In the genomic region with DNA sequence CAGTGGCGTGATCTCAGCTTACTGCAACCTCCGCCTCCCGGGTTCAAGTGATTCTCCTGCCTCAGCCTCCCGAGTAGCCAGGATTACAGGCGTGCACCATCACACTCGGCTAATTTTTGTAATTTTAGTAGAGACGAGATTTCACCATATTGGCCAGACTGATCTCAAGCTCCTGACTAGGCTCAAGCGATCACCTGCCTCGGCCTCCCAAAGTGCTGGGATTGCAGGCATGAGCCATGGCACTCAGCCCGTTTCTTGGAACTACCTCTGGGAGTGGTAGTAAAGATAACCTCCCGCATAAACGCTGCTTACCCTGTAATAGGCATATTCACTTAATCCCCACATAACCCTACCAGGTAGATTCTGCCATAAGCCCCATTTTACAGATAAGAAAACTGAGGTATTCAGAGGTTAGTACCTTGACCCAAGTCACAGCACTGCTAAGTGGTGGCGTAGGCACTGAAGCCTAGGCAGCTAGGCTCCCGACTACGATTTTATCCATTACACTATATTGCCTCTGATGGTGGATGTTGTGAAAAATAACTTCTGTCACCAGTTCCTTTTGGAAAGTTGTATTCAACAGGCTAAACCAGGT, we compare ENCODE assay signal across 35 cellular contexts.
"Had no signal": no experiment of that assay in that cellular context is flagged by ENCODE, and none has a peak within 500 bp of the region (broad histone marks: within the 10 kb centered on the region; RNA-seq: fewer than 3 reads in every experiment).

No MANE protein-coding gene starts in this region.

- H3K4me1 Mint-ChIP-seq: activated CD4-positive, alpha-beta T cell treated with anti-CD3 and anti-CD28 coated beads, Interleukin-2, amount 10 ng/mL, durations not matched to agents 7 days and 5 days; activated CD8-positive, alpha-beta memory T cell treated with anti-CD3 and anti-CD28 coated beads, Interleukin-2, amount 10 ng/mL, durations not matched to agents 7 days and 5 days; activated naive CD4-positive, alpha-beta T cell treated with anti-CD3 and anti-CD28 coated beads, Interleukin-2, amount 10 ng/mL, durations not matched to agents 7 days and 5 days; activated naive CD4-positive, alpha-beta T cell treated with anti-CD3 and anti-CD28 coated beads, Interleukin-2, amount 50 U/mL, for 24 hours had no signal

- H3K27ac ChIP-seq: ascending aorta, cardiac muscle cell, WERI-Rb-1 had no signal

- H3K36me3 ChIP-seq: cardiac muscle cell, WERI-Rb-1 had no signal

- H3K4me3 ChIP-seq: ascending aorta, cardiac muscle cell had no signal

- H3K27ac Mint-ChIP-seq: activated CD4-positive, alpha-beta memory T cell treated with anti-CD3 and anti-CD28 coated beads, Interleukin-2, amount 10 ng/mL, durations not matched to agents 7 days and 5 days; activated CD4-positive, alpha-beta T cell treated with anti-CD3 and anti-CD28 coated beads, Interleukin-2, amount 10 ng/mL, durations not matched to agents 7 days and 5 days; activated CD8-positive, alpha-beta memory T cell treated with anti-CD3 and anti-CD28 coated beads, Interleukin-2, amount 10 ng/mL, durations not matched to agents 7 days and 5 days; activated CD8-positive, alpha-beta T cell treated with anti-CD3 and anti-CD28 coated beads, Interleukin-2, amount 10 ng/mL, durations not matched to agents 7 days and 5 days; activated naive CD4-positive, alpha-beta T cell treated with anti-CD3 and anti-CD28 coated beads, Interleukin-2, amount 10 ng/mL, durations not matched to agents 7 days and 5 days; activated naive CD4-positive, alpha-beta T cell treated with anti-CD3 and anti-CD28 coated beads, Interleukin-2, amount 50 U/mL, for 24 hours; activated naive CD8-positive, alpha-beta T cell; activated naive CD8-positive, alpha-beta T cell treated with anti-CD3 and anti-CD28 coated beads, Interleukin-2, amount 10 ng/mL, durations not matched to agents 7 days and 5 days; activated naive CD8-positive, alpha-beta T cell treated with anti-CD3 and anti-CD28 coated beads, Interleukin-2, amount 50 U/mL, for 24 hours; activated T-cell treated with anti-CD3 and anti-CD28 coated beads, Interleukin-2, amount 50 U/mL, for 24 hours; activated T-helper 2 cell treated with anti-CD3 and anti-CD28 coated beads, Interferon-gamma antibody, Interleukin-2, Interleukin-4, amounts not matched to agents 10 μg/mL and 5 μg/mL and 100 μg/mL, durations not matched to agents 14 hours and 24 hours and 36 hours; T-helper 1 cell treated with Interleukin-12 subunit alpha and Interleukin-12 subunit beta and Interleukin-4 antibody, amounts not matched to agents 30 μg/mL and 1 μg/mL, for 36 hours; T-helper 2 cell treated with Interferon-gamma antibody and Interleukin-4, amounts not matched to agents 5 μg/mL and 100 μg/mL, for 36 hours; WTC11 had no signal

- H3K36me3 Mint-ChIP-seq: activated CD8-positive, alpha-beta memory T cell treated with anti-CD3 and anti-CD28 coated beads, Interleukin-2, amount 10 ng/mL, durations not matched to agents 7 days and 5 days; WTC11 had no signal

- H3K9me3 Mint-ChIP-seq: activated CD4-positive, alpha-beta memory T cell treated with anti-CD3 and anti-CD28 coated beads, Interleukin-2, amount 10 ng/mL, durations not matched to agents 7 days and 5 days; activated CD4-positive, alpha-beta T cell treated with anti-CD3 and anti-CD28 coated beads, Interleukin-2, amount 10 ng/mL, durations not matched to agents 7 days and 5 days; activated naive CD4-positive, alpha-beta T cell treated with anti-CD3 and anti-CD28 coated beads, Interleukin-2, amount 10 ng/mL, durations not matched to agents 7 days and 5 days; activated naive CD4-positive, alpha-beta T cell treated with anti-CD3 and anti-CD28 coated beads, Interleukin-2, amount 50 U/mL, for 24 hours; activated naive CD8-positive, alpha-beta T cell treated with anti-CD3 and anti-CD28 coated beads, Interleukin-2, amount 10 ng/mL, durations not matched to agents 7 days and 5 days; activated naive CD8-positive, alpha-beta T cell treated with anti-CD3 and anti-CD28 coated beads, Interleukin-2, amount 50 U/mL, for 24 hours; activated T-cell treated with anti-CD3 and anti-CD28 coated beads, Interleukin-2, amount 50 U/mL, for 24 hours; activated T-helper 2 cell treated with anti-CD3 and anti-CD28 coated beads, Interferon-gamma antibody, Interleukin-2, Interleukin-4, amounts not matched to agents 10 μg/mL and 5 μg/mL and 100 μg/mL, durations not matched to agents 14 hours and 24 hours and 36 hours; T-helper 1 cell treated with Interleukin-12 subunit alpha and Interleukin-12 subunit beta and Interleukin-4 antibody, amounts not matched to agents 30 μg/mL and 1 μg/mL, for 36 hours; T-helper 2 cell treated with Interferon-gamma antibody and Interleukin-4, amounts not matched to agents 5 μg/mL and 100 μg/mL, for 36 hours; WTC11 had no signal

- H3K4me1 ChIP-seq: ascending aorta had no signal

- H3K27me3 Mint-ChIP-seq: activated CD4-positive, alpha-beta memory T cell treated with anti-CD3 and anti-CD28 coated beads, Interleukin-2, amount 10 ng/mL, durations not matched to agents 7 days and 5 days; activated CD4-positive, alpha-beta T cell treated with anti-CD3 and anti-CD28 coated beads, Interleukin-2, amount 10 ng/mL, durations not matched to agents 7 days and 5 days; activated CD8-positive, alpha-beta memory T cell treated with anti-CD3 and anti-CD28 coated beads, Interleukin-2, amount 10 ng/mL, durations not matched to agents 7 days and 5 days; activated naive CD4-positive, alpha-beta T cell treated with anti-CD3 and anti-CD28 coated beads, Interleukin-2, amount 10 ng/mL, durations not matched to agents 7 days and 5 days; activated naive CD4-positive, alpha-beta T cell treated with anti-CD3 and anti-CD28 coated beads, Interleukin-2, amount 50 U/mL, for 24 hours; activated naive CD8-positive, alpha-beta T cell; activated naive CD8-positive, alpha-beta T cell treated with anti-CD3 and anti-CD28 coated beads, Interleukin-2, amount 10 ng/mL, durations not matched to agents 7 days and 5 days; activated naive CD8-positive, alpha-beta T cell treated with anti-CD3 and anti-CD28 coated beads, Interleukin-2, amount 50 U/mL, for 24 hours; activated T-cell treated with anti-CD3 and anti-CD28 coated beads, Interleukin-2, amount 50 U/mL, for 24 hours; brain had no signal

- FAIRE-seq: bronchial epithelial cell, TTC549 had no signal

- H3K27me3 ChIP-seq: ascending aorta, cardiac muscle cell had no signal

- DNase-seq: activated CD4-positive, alpha-beta memory T cell treated with anti-CD3 and anti-CD28 coated beads, Interleukin-2, amount 10 ng/mL, durations not matched to agents 7 days and 5 days; activated CD4-positive, alpha-beta T cell treated with anti-CD3 and anti-CD28 coated beads for 4 hours; activated CD4-positive, alpha-beta T cell treated with anti-CD3 and anti-CD28 coated beads, Interleukin-2, amount 10 ng/mL, durations not matched to agents 7 days and 5 days; activated CD4-positive, alpha-beta T cell treated with anti-CD3 and anti-CD28 coated beads, Interleukin-2, amount 50 U/mL, for 48 hours; activated CD4-positive, CD25-positive, alpha-beta regulatory T cell; activated CD8-positive, alpha-beta memory T cell treated with anti-CD3 and anti-CD28 coated beads for 24 hours; activated CD8-positive, alpha-beta memory T cell treated with anti-CD3 and anti-CD28 coated beads, Interleukin-2, amount 10 ng/mL, durations not matched to agents 7 days and 5 days; activated CD8-positive, alpha-beta memory T cell treated with anti-CD3 and anti-CD28 coated beads, Interleukin-2, amount 50 U/mL, for 48 hours; activated CD8-positive, alpha-beta T cell treated with anti-CD3 and anti-CD28 coated beads, Interleukin-2, amount 10 ng/mL, durations not matched to agents 7 days and 5 days; activated effector memory CD4-positive, alpha-beta T cell treated with Interleukin-2 at 50 U/mL for 16 hours; activated gamma-delta T cell; activated naive CD4-positive, alpha-beta T cell treated with anti-CD3 and anti-CD28 coated beads, Interleukin-2, amount 10 ng/mL, durations not matched to agents 7 days and 5 days; activated naive CD4-positive, alpha-beta T cell treated with Interleukin-2 at 50 U/mL for 16 hours; activated naive CD8-positive, alpha-beta T cell treated with anti-CD3 and anti-CD28 coated beads, Interleukin-2, amount 10 ng/mL, durations not matched to agents 7 days and 5 days; activated naive CD8-positive, alpha-beta T cell treated with anti-CD3 and anti-CD28 coated beads, Interleukin-2, amount 50 U/mL, for 24 hours; activated T-cell treated with anti-CD3 and anti-CD28 coated beads, Interleukin-2, amount 50 U/mL, for 24 hours; activated T-cell treated with anti-CD3 and anti-CD28 coated beads, Interleukin-2, amount 50 U/mL, for 48 hours; amygdala; anterior cingulate cortex; caudate nucleus; T-helper 1 cell; T-helper 2 cell; T-helper 9 cell; WERI-Rb-1 had no signal

- H3K9me3 ChIP-seq: ascending aorta had no signal

- H3K4me3 Mint-ChIP-seq: activated CD4-positive, alpha-beta memory T cell treated with anti-CD3 and anti-CD28 coated beads, Interleukin-2, amount 10 ng/mL, durations not matched to agents 7 days and 5 days; activated CD4-positive, alpha-beta T cell treated with anti-CD3 and anti-CD28 coated beads, Interleukin-2, amount 10 ng/mL, durations not matched to agents 7 days and 5 days; activated CD8-positive, alpha-beta memory T cell treated with anti-CD3 and anti-CD28 coated beads, Interleukin-2, amount 10 ng/mL, durations not matched to agents 7 days and 5 days; activated CD8-positive, alpha-beta T cell treated with anti-CD3 and anti-CD28 coated beads, Interleukin-2, amount 10 ng/mL, durations not matched to agents 7 days and 5 days; activated naive CD4-positive, alpha-beta T cell treated with anti-CD3 and anti-CD28 coated beads, Interleukin-2, amount 10 ng/mL, durations not matched to agents 7 days and 5 days; activated naive CD4-positive, alpha-beta T cell treated with anti-CD3 and anti-CD28 coated beads, Interleukin-2, amount 50 U/mL, for 24 hours; activated naive CD8-positive, alpha-beta T cell; activated naive CD8-positive, alpha-beta T cell treated with anti-CD3 and anti-CD28 coated beads, Interleukin-2, amount 10 ng/mL, durations not matched to agents 7 days and 5 days; activated naive CD8-positive, alpha-beta T cell treated with anti-CD3 and anti-CD28 coated beads, Interleukin-2, amount 50 U/mL, for 24 hours; activated T-cell treated with anti-CD3 and anti-CD28 coated beads, Interleukin-2, amount 50 U/mL, for 24 hours; brain; T-helper 1 cell treated with Interleukin-12 subunit alpha and Interleukin-12 subunit beta and Interleukin-4 antibody, amounts not matched to agents 30 μg/mL and 1 μg/mL, for 36 hours; T-helper 2 cell treated with Interferon-gamma antibody and Interleukin-4, amounts not matched to agents 5 μg/mL and 100 μg/mL, for 36 hours; WTC11 had no signal
